20 cellular contexts compared by ENCODE assay signal in the genomic region with DNA sequence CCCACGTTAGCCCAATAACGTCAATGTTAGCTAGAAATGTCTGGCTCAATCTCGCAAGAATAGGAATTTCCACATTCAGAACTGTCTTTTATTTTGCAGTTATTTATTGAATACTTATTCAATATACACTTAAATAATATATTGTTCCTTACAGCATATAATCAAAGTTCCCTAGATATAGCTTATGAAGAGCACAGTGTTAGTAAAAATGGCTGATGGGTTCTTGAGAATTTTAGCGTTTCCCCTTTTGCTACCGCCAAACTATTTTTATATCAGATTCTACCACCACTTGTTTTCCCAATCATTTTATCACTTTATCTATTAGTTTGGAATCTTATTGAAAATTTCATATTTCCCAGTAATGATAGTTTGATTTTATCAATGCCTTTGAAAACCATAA. TPM values are rescaled to one million over a fixed set of nuclear protein-coding genes. Genes with fewer than 3 reads are reported as not detected.
A peak's percentile ranks its signal among the peaks of the same experiment; 100 is the strongest.
DNase-seq lines count a peak whose midpoint lies in the region; ATAC-seq, FAIRE-seq and TF ChIP-seq lines count a peak whose summit lies in the region.
"Had no signal": no experiment of that assay in that cellular context is flagged by ENCODE, and none has a peak within 500 bp of the region (broad histone marks: within the 10 kb centered on the region; RNA-seq: fewer than 3 reads in every experiment).

No MANE protein-coding gene starts in this region.

- no peaks in the 10 kb centered on the region for H3K27me3 ChIP-seq in GM23248 (replicated peaks; ENCODE audit: insufficient read depth)
- no peaks in the 10 kb centered on the region for H3K27me3 ChIP-seq in GM12878 (replicated peaks in 1 of 2; ENCODE audit: control insufficient read depth in 2 of 2, insufficient read depth in 2 of 2, low read length in 1 of 2)
- no peaks in the 10 kb centered on the region for H3K27me3 ChIP-seq in osteoblast (ENCODE audit: insufficient read depth, low read length)
- no peaks in the 10 kb centered on the region for H3K27me3 ChIP-seq in uterus
- H3K27me3 ChIP-seq: BLaER1 treated with 17β-estradiol and CSF1 and Interleukin-3, amounts not matched to agents 10 nM and 100 nM had no signal

- peaks cover 95% of the 10 kb centered on the region for H3K79me2 ChIP-seq in GM23248 (ENCODE audit: insufficient read depth)
- no peaks in the 10 kb centered on the region for H3K79me2 ChIP-seq in GM12878 (ENCODE audit: control insufficient read depth, insufficient read depth, low read length)
- H3K79me2 ChIP-seq in osteoblast (ENCODE audit: insufficient read depth, low read length): peaks cover 97% of the 10 kb centered on the region

- H3K4me3 ChIP-seq in GM23248: no peak overlapping the region
- H3K4me3 ChIP-seq in GM12878: no peak overlapping the region
- H3K4me3 ChIP-seq in osteoblast (ENCODE audit: insufficient read depth, low read length): no peak overlapping the region
- H3K4me3 ChIP-seq in uterus: no peak overlapping the region
- H3K4me3 ChIP-seq: A549; BLaER1 treated with 17β-estradiol and CSF1 and Interleukin-3, amounts not matched to agents 10 nM and 100 nM had no signal

- intact Hi-C loops in GM12878 (cut with micrococcal nuclease; ENCODE audit: unreplicated experiment): no loop called here
- intact Hi-C loops in left colon (cut with DNase I, micrococcal nuclease): no loop called here
- intact Hi-C loops in uterus (cut with DNase I; ENCODE audit: low total_unique reads): no loop called here

- TF ChIP-seq RAD21 in GM12878 (IDR thresholded peaks at IDR 0.05; ENCODE audit: insufficient read depth, low read depth, low read length): no peak

- no TSS peak for BruUV-seq in GM12878 (replicated peaks; lab: Mats Ljungman, UMichigan)

- H3K27ac ChIP-seq in GM23248 (peak overlapping the region; percentile 80; the same call in 1 of the 2 replicates), GM12878 (ENCODE audit: control insufficient read depth, insufficient read depth) (no peak overlapping the region), osteoblast (ENCODE audit: low read depth, low read length) (peak overlapping the region; percentile 17), uterus (peak overlapping the region in 1 of 2 donors; percentile 40)
- H3K27ac ChIP-seq: 22Rv1; A549; BLaER1 treated with 17β-estradiol and CSF1 and Interleukin-3, amounts not matched to agents 10 nM and 100 nM; C4-2B had no signal

- H3F3A ChIP-seq in GM23248 (ENCODE audit: insufficient read depth): peaks cover 59% of the 10 kb centered on the region

- H3K9me2 ChIP-seq in GM23248 (ENCODE audit: insufficient read depth): no peaks in the 10 kb centered on the region

- TF ChIP-seq CTCF in GM12878 (IDR thresholded peaks at IDR 0.05 in 2 of 3, conservative IDR thresholded peaks at IDR 0.05 in 1 of 3; ENCODE audit: control insufficient read depth in 2 of 3, extremely low read depth in 1 of 3, insufficient read depth in 1 of 3, low read depth in 3 of 3, low read length in 3 of 3) (no peak), osteoblast (IDR thresholded peaks at IDR 0.05; ENCODE audit: extremely low read depth, low read depth, low read length) (no peak), uterus (IDR thresholded peaks at IDR 0.05) (no peak)

- H3K36me3 ChIP-seq in GM23248 (ENCODE audit: low read depth) (no peaks in the 10 kb centered on the region), GM12878 (ENCODE audit: control insufficient read depth in 2 of 2, insufficient read depth in 2 of 2, low read length in 1 of 2) (no peaks in the 10 kb centered on the region), osteoblast (ENCODE audit: insufficient read depth, low read length) (peaks cover 1% of the 10 kb centered on the region), uterus (no peaks in the 10 kb centered on the region)

- no peaks in the 10 kb centered on the region for H4K20me1 ChIP-seq in GM23248 (ENCODE audit: insufficient read depth)
- H4K20me1 ChIP-seq in GM12878 (ENCODE audit: control insufficient read depth, insufficient read depth): no peaks in the 10 kb centered on the region
- H4K20me1 ChIP-seq in osteoblast (ENCODE audit: insufficient read depth, low read length): no peaks in the 10 kb centered on the region
- H4K20me1 ChIP-seq: BLaER1 treated with 17β-estradiol and CSF1 and Interleukin-3, amounts not matched to agents 10 nM and 100 nM had no signal

- POLR2A ChIA-PET in GM12878 (lab: Charles Lee): interaction anchor here (1.0 to 5.3 kb wide), 4 partner anchors 9 to 134 kb away, joined by 3 to 45 read pairs (median 4); partner anchors contain the start of genes DERA and EPS8

- TF ChIP-seq POLR2A in GM12878 (IDR thresholded peaks at IDR 0.05; ENCODE audit: low read depth, low read length) (no peak), uterus (IDR thresholded peaks at IDR 0.05) (no peak)

- ATAC-seq in GM12878: no peak
- no peak for ATAC-seq in left colon
- no peak for ATAC-seq in GM18502 (IDR thresholded peaks at IDR 0.05; ENCODE audit: poor library complexity, unreplicated experiment)
- ATAC-seq: A549; CD8-positive, alpha-beta T cell had no signal

- H2AFZ ChIP-seq in GM23248 (no peak overlapping the region), GM12878 (ENCODE audit: control insufficient read depth, low read depth, low read length) (no peak overlapping the region), osteoblast (ENCODE audit: low read length) (no peak overlapping the region)

- in situ Hi-C loops in GM23248 (cut with MboI): no loop called here
- in situ Hi-C loops in GM12878 (cut with MboI): no loop called here

- RAD21 ChIA-PET in GM12878 (lab: Charles Lee; ENCODE audit: unreplicated experiment): interaction anchor here (0.6 to 2.9 kb wide), 12 partner anchors 9 to 186 kb away, joined by 3 to 13 read pairs (median 4); partner anchors contain the start of gene EPS8

- SMC1A ChIA-PET in GM12878 (lab: Charles Lee; ENCODE audit: uncharacterized antibody, unreplicated experiment): interaction anchor here (0.7 to 12.3 kb wide), 18 partner anchors 8 to 197 kb away, joined by 3 to 201 read pairs (median 4); partner anchors contain the start of gene EPS8

- no peak for TF ChIP-seq EP300 in GM12878 (IDR thresholded peaks at IDR 0.05; ENCODE audit: borderline replicate concordance in 1 of 2, control insufficient read depth in 1 of 2, low read depth in 2 of 2, low read length in 2 of 2)

- CTCF ChIA-PET in GM12878 (lab: Yijun Ruan, JAX): interaction anchor here (1.0 to 2.0 kb wide), 6 partner anchors 8 to 186 kb away, joined by 3 to 7 read pairs (median 4); no protein-coding TSS in a partner anchor

- H3K9me3 ChIP-seq in GM23248 (ENCODE audit: low read depth) (no peaks in the 10 kb centered on the region), GM12878 (replicated peaks; ENCODE audit: control insufficient read depth, insufficient read depth, low read length) (no peaks in the 10 kb centered on the region), osteoblast (ENCODE audit: low read depth, low read length) (no peaks in the 10 kb centered on the region), uterus (no peaks in the 10 kb centered on the region)
- H3K9me3 ChIP-seq: A549; BLaER1 treated with 17β-estradiol and CSF1 and Interleukin-3, amounts not matched to agents 10 nM and 100 nM; Caco-2 had no signal

- H3K4me1 ChIP-seq in GM23248 (ENCODE audit: insufficient read depth) (peaks cover 73% of the 10 kb centered on the region), GM12878 (ENCODE audit: control insufficient read depth, insufficient read depth, low read length) (no peaks in the 10 kb centered on the region), osteoblast (ENCODE audit: insufficient read depth, low read length) (peaks cover 73% of the 10 kb centered on the region), uterus (peaks cover 0 to 8% of the 10 kb centered on the region in 2 donors)

- no peak for FAIRE-seq in GM12878 (lab: Jason Lieb, UNC)
- FAIRE-seq: A549, G401.6, GM12892, GM19239 had no signal

- H3K4me2 ChIP-seq in GM23248 (ENCODE audit: unreplicated experiment): peak overlapping the region; percentile 84
- no peak overlapping the region for H3K4me2 ChIP-seq in GM12878 (ENCODE audit: control insufficient read depth, insufficient read depth)
- H3K4me2 ChIP-seq in osteoblast (ENCODE audit: insufficient read depth, low read length): no peak overlapping the region
- H3K4me2 ChIP-seq: A549; BLaER1 treated with 17β-estradiol and CSF1 and Interleukin-3, amounts not matched to agents 10 nM and 100 nM had no signal

- DNase-seq in GM23248 (no peak), GM12878 (ENCODE audit: low read depth, low spot score) (no peak), osteoblast (ENCODE audit: insufficient read length, low spot score, missing footprints) (no peak), left colon (no peak), uterus (no peak)
- DNase-seq: AML-193; Caco-2; Calu3; CD4-positive, alpha-beta T cell; CD8-positive, alpha-beta T cell; DMS79 treated with DMSO at 0.1 percent for 48 hours; GF-D8 had no signal

- 97 to 99% methylated on average over 5 of the region's 5 CpGs for WGBS in GM23248 (ENCODE audit: low coverage in 1 of 2, low lambda C conversion rate in 2 of 2, missing lambda C conversion rate in 2 of 2), 2 experiments
- WGBS in GM12878 (ENCODE audit: insufficient coverage, insufficient replicate concordance, low lambda C conversion rate, missing lambda C conversion rate): 95% methylated on average over 5 of the region's 5 CpGs

- H3K9ac ChIP-seq in GM23248 (no peak overlapping the region), GM12878 (ENCODE audit: control insufficient read depth, insufficient read depth, low read length) (no peak overlapping the region)
- H3K9ac ChIP-seq: BLaER1 treated with 17β-estradiol and CSF1 and Interleukin-3, amounts not matched to agents 10 nM and 100 nM had no signal

RNA-seq across cellular contexts. Expression of gene EPS8, which starts 12.7 kb away (rescaled TPM):
- 107 and 123 TPM in 2 replicates for total RNA-seq in GM23248 (2014; rRNA removed; shearing (Covaris generic))
- polyA plus RNA-seq in GM23248 (2016; fragmentation: Nextera tagmentation; extraction: Ambion mirVana) (100 and 103 TPM in 2 replicates), GM12878 (2011; rRNA removed) (127 and 173 TPM in 2 replicates), GM12878 (2014; fragmentation: Illumina TruSeq; extraction: Trizol) (3.1 and 3.8 TPM in 2 replicates), GM12878 (2014; fragmentation: Nextera tagmentation; extraction: Ambion mirVana) (1 to 10 TPM; 1.3 to 1.6 TPM), GM12878 (2014; rRNA removed) (3.3 and 3.4 TPM in 2 replicates), GM12878 (2016; fragmentation: Nextera tagmentation; extraction: Ambion mirVana) (1 to 10 TPM; 2.8 to 4.2 TPM)
- 263 and 269 TPM in 2 replicates for total RNA-seq in GM12878 (2013; cell fraction: nucleolus; rRNA removed)
- total RNA-seq in GM12878 (2014; rRNA removed) (4.7 TPM in 2 replicates), GM12878 (2014; rRNA removed; fragmentation: Illumina TruSeq; extraction: Trizol) (3.4 and 4.7 TPM in 2 replicates), GM12878 (2021) (3.2 TPM in 2 replicates), osteoblast (139 and 160 TPM in 2 replicates), left colon (100 to 1,000 TPM; 121 to 183 TPM), uterus (100 to 1,000 TPM in 3 of 4 donors, 10 to 100 TPM in 1; 93.7 to 173 (median 109) TPM)
- 1.1 TPM for polyA plus RNA-seq in GM12878 (2011; ENCODE audit: low read depth)
- 84.5 and 94.4 TPM in 2 replicates for polyA plus RNA-seq in GM12878 (2011; cell fraction: cytosol; rRNA removed)
- 107 and 156 TPM in 2 replicates for polyA plus RNA-seq in GM12878 (2011; cell fraction: nucleus; rRNA removed)
- 1.3 and 1.9 TPM in 2 replicates for polyA plus RNA-seq in GM12878 (2012)
- polyA minus RNA-seq in GM12878 (2011; rRNA and poly(A)+ RNA removed): 188 and 261 TPM in 2 replicates
- polyA minus RNA-seq in GM12878 (2011; cell fraction: cytosol; rRNA and poly(A)+ RNA removed): 42.4 and 55.6 TPM in 2 replicates
- polyA minus RNA-seq in GM12878 (2011; cell fraction: nucleus; rRNA and poly(A)+ RNA removed): 108 and 162 TPM in 2 replicates
